In genomic region chr2:233853353-233853752, GRCh38 we compare ENCODE assay signal across 9 cellular contexts. TPM values are rescaled to one million over a fixed set of nuclear protein-coding genes. Genes with fewer than 3 reads are reported as not detected.
DNase-seq lines count a peak whose midpoint lies in the region; ATAC-seq and TF ChIP-seq lines count a peak whose summit lies in the region.
"Had no signal": no experiment of that assay in that cellular context is flagged by ENCODE, and none has a peak within 500 bp of the region (broad histone marks: within the 10 kb centered on the region; RNA-seq: fewer than 3 reads in every experiment).

No MANE protein-coding gene starts in this region.

- H3K27me3 Mint-ChIP-seq in activated CD8-positive, alpha-beta memory T cell treated with anti-CD3 and anti-CD28 coated beads, Interleukin-2, amount 10 ng/mL, durations not matched to agents 7 days and 5 days, result no peaks in the 10 kb centered on the region

- no peak for ATAC-seq in activated CD8-positive, alpha-beta memory T cell treated with anti-CD3 and anti-CD28 coated beads, Interleukin-2, amount 10 ng/mL, durations not matched to agents 7 days and 5 days
- no peak for ATAC-seq in foreskin keratinocyte
- ATAC-seq in stimulated activated effector memory CD8-positive, alpha-beta T cell treated with anti-CD3 and anti-CD28 coated beads, Interleukin-12 subunit alpha, Interleukin-12 subunit beta, amount 100 ng/mL, for 72 hours, result no peak

- peak overlapping the region; percentile 12 for H3K27ac ChIP-seq in foreskin keratinocyte

- H3K4me3 ChIP-seq in WI38 (ENCODE audit: low read depth, low read length), result peak overlapping the region; percentile 76

- no peaks in the 10 kb centered on the region for H3K9me3 Mint-ChIP-seq in activated CD8-positive, alpha-beta memory T cell treated with anti-CD3 and anti-CD28 coated beads, Interleukin-2, amount 10 ng/mL, durations not matched to agents 7 days and 5 days (ENCODE audit: low read depth)
- H3K9me3 Mint-ChIP-seq in stimulated activated effector memory CD8-positive, alpha-beta T cell treated with anti-CD3 and anti-CD28 coated beads, Interleukin-12 subunit alpha, Interleukin-12 subunit beta, amount 100 ng/mL, for 72 hours, result no peaks in the 10 kb centered on the region

- H3K27me3 ChIP-seq in foreskin keratinocyte, result no peaks in the 10 kb centered on the region

- TF ChIP-seq CTCF in WI38 (IDR thresholded peaks at IDR 0.05; ENCODE audit: low read depth, low read length) (no peak), foreskin keratinocyte (conservative IDR thresholded peaks at IDR 0.05) (no peak)

- peak overlapping the region; percentile 91 for H3K4me3 Mint-ChIP-seq in activated CD8-positive, alpha-beta memory T cell treated with anti-CD3 and anti-CD28 coated beads, Interleukin-2, amount 10 ng/mL, durations not matched to agents 7 days and 5 days
- peak overlapping the region; percentile 99 for H3K4me3 Mint-ChIP-seq in stimulated activated effector memory CD8-positive, alpha-beta T cell treated with anti-CD3 and anti-CD28 coated beads, Interleukin-12 subunit alpha, Interleukin-12 subunit beta, amount 100 ng/mL, for 72 hours

- H3K4me1 Mint-ChIP-seq in activated CD8-positive, alpha-beta memory T cell treated with anti-CD3 and anti-CD28 coated beads, Interleukin-2, amount 10 ng/mL, durations not matched to agents 7 days and 5 days, result peaks cover 56% of the 10 kb centered on the region
- peaks cover 35% of the 10 kb centered on the region for H3K4me1 Mint-ChIP-seq in stimulated activated effector memory CD8-positive, alpha-beta T cell treated with anti-CD3 and anti-CD28 coated beads, Interleukin-12 subunit alpha, Interleukin-12 subunit beta, amount 100 ng/mL, for 72 hours

- no peak for DNase-seq in activated CD8-positive, alpha-beta memory T cell treated with anti-CD3 and anti-CD28 coated beads, Interleukin-2, amount 10 ng/mL, durations not matched to agents 7 days and 5 days
- DNase-seq in activated CD8-positive, alpha-beta memory T cell treated with anti-CD3 and anti-CD28 coated beads for 24 hours, result no peak
- no peak for DNase-seq in foreskin keratinocyte
- DNase-seq in stimulated activated effector memory CD8-positive, alpha-beta T cell treated with anti-CD3 and anti-CD28 coated beads, Interleukin-12 subunit alpha, Interleukin-12 subunit beta, amount 100 ng/mL, for 72 hours (ENCODE audit: low spot score in 2 of 2), result no peak
- DNase-seq in anterior cingulate cortex (lab: John Stamatoyannopoulos, UW), result no peak
- no peak for DNase-seq in amniotic stem cell (lab: John Stamatoyannopoulos, UW)
- no peak for DNase-seq in islet precursor cell
- DNase-seq: NCI-H526 had no signal

- peaks cover 22% of the 10 kb centered on the region for H3K4me1 ChIP-seq in foreskin keratinocyte

- CTCF ChIA-PET in activated CD8-positive, alpha-beta memory T cell treated with anti-CD3 and anti-CD28 coated beads, Interleukin-2, amount 10 ng/mL, durations not matched to agents 7 days and 5 days (lab: Charles Lee), result no interaction called here

- peaks cover 51% of the 10 kb centered on the region for H3K36me3 Mint-ChIP-seq in activated CD8-positive, alpha-beta memory T cell treated with anti-CD3 and anti-CD28 coated beads, Interleukin-2, amount 10 ng/mL, durations not matched to agents 7 days and 5 days
- peaks cover 65% of the 10 kb centered on the region for H3K36me3 Mint-ChIP-seq in stimulated activated effector memory CD8-positive, alpha-beta T cell treated with anti-CD3 and anti-CD28 coated beads, Interleukin-12 subunit alpha, Interleukin-12 subunit beta, amount 100 ng/mL, for 72 hours

- peak overlapping the region; percentile 97 for H3K27ac Mint-ChIP-seq in activated CD8-positive, alpha-beta memory T cell treated with anti-CD3 and anti-CD28 coated beads, Interleukin-2, amount 10 ng/mL, durations not matched to agents 7 days and 5 days
- peak overlapping the region; percentile 96 for H3K27ac Mint-ChIP-seq in stimulated activated effector memory CD8-positive, alpha-beta T cell treated with anti-CD3 and anti-CD28 coated beads, Interleukin-12 subunit alpha, Interleukin-12 subunit beta, amount 100 ng/mL, for 72 hours

RNA-seq across cellular contexts. Expression of gene HJURP, which starts 1.0 kb away (rescaled TPM):
- total RNA-seq in activated CD8-positive, alpha-beta memory T cell treated with anti-CD3 and anti-CD28 coated beads, Interleukin-2, amount 10 ng/mL, durations not matched to agents 7 days and 5 days, result 100 to 1,000 TPM; 111 to 145 TPM
- total RNA-seq in foreskin keratinocyte, result 40.1 and 45.8 TPM in 2 replicates
- polyA plus RNA-seq in foreskin keratinocyte, result 22.2 and 27.5 TPM in 2 replicates
